ENCODE assay signal across 1 cellular context in genomic region chr6:104969108-104969507, GRCh38.
TF ChIP-seq lines count a peak whose summit lies in the region.

No MANE protein-coding gene starts in this region.

TF ChIP-seq in H1, 55 proteins besides CTCF, POLR2A, EP300 and RAD21:
- TF ChIP-seq SP1 (IDR thresholded peaks at IDR 0.05; ENCODE audit: low read depth, low read length) (0 out of 2 replicates have a peak, but pooled peaks have one; percentile 38), CBX8 (IDR thresholded peaks at IDR 0.05; ENCODE audit: borderline replicate concordance, low read depth, low read length) (no peak), YY1 (IDR thresholded peaks at IDR 0.05; ENCODE audit: low read depth, low read length) (0 out of 2 replicates have a peak, but pooled peaks have one; percentile 22), SIRT6 (IDR thresholded peaks at IDR 0.05; ENCODE audit: low read length) (no peak), SIX5 (IDR thresholded peaks at IDR 0.05; ENCODE audit: low read depth, low read length) (no peak), KDM4A (IDR thresholded peaks at IDR 0.05; ENCODE audit: low read depth, low read length, severe bottlenecking) (no peak), MAFK (IDR thresholded peaks at IDR 0.05; ENCODE audit: low read depth, low read length) (no peak), TAF7 (optimal IDR thresholded peaks at IDR 0.05; ENCODE audit: borderline replicate concordance, low read depth, low read length) (no peak), ASH2L (IDR thresholded peaks at IDR 0.05; ENCODE audit: low read length) (peak; percentile 54), TEAD4 (IDR thresholded peaks at IDR 0.05; ENCODE audit: low read depth, low read length) (peak; percentile 91), CHD1 (IDR thresholded peaks at IDR 0.05; ENCODE audit: low read depth, low read length) (no peak; the same call in 1 of the 2 replicates), BCL11A (IDR thresholded peaks at IDR 0.05; ENCODE audit: low read depth in 2 of 2, low read length in 2 of 2) (no peak), JUND (IDR thresholded peaks at IDR 0.05; ENCODE audit: low read length) (no peak), HDAC2 (IDR thresholded peaks at IDR 0.05; ENCODE audit: borderline replicate concordance in 1 of 2, low read depth in 2 of 2, low read length in 2 of 2) (0 out of 4 replicates have a peak, but pooled peaks of 1 of the 2 experiments have one; percentile 22), MAX (IDR thresholded peaks at IDR 0.05) (no peak), CHD2 (IDR thresholded peaks at IDR 0.05; ENCODE audit: low read length) (no peak)
- TF ChIP-seq, protein P1, sequence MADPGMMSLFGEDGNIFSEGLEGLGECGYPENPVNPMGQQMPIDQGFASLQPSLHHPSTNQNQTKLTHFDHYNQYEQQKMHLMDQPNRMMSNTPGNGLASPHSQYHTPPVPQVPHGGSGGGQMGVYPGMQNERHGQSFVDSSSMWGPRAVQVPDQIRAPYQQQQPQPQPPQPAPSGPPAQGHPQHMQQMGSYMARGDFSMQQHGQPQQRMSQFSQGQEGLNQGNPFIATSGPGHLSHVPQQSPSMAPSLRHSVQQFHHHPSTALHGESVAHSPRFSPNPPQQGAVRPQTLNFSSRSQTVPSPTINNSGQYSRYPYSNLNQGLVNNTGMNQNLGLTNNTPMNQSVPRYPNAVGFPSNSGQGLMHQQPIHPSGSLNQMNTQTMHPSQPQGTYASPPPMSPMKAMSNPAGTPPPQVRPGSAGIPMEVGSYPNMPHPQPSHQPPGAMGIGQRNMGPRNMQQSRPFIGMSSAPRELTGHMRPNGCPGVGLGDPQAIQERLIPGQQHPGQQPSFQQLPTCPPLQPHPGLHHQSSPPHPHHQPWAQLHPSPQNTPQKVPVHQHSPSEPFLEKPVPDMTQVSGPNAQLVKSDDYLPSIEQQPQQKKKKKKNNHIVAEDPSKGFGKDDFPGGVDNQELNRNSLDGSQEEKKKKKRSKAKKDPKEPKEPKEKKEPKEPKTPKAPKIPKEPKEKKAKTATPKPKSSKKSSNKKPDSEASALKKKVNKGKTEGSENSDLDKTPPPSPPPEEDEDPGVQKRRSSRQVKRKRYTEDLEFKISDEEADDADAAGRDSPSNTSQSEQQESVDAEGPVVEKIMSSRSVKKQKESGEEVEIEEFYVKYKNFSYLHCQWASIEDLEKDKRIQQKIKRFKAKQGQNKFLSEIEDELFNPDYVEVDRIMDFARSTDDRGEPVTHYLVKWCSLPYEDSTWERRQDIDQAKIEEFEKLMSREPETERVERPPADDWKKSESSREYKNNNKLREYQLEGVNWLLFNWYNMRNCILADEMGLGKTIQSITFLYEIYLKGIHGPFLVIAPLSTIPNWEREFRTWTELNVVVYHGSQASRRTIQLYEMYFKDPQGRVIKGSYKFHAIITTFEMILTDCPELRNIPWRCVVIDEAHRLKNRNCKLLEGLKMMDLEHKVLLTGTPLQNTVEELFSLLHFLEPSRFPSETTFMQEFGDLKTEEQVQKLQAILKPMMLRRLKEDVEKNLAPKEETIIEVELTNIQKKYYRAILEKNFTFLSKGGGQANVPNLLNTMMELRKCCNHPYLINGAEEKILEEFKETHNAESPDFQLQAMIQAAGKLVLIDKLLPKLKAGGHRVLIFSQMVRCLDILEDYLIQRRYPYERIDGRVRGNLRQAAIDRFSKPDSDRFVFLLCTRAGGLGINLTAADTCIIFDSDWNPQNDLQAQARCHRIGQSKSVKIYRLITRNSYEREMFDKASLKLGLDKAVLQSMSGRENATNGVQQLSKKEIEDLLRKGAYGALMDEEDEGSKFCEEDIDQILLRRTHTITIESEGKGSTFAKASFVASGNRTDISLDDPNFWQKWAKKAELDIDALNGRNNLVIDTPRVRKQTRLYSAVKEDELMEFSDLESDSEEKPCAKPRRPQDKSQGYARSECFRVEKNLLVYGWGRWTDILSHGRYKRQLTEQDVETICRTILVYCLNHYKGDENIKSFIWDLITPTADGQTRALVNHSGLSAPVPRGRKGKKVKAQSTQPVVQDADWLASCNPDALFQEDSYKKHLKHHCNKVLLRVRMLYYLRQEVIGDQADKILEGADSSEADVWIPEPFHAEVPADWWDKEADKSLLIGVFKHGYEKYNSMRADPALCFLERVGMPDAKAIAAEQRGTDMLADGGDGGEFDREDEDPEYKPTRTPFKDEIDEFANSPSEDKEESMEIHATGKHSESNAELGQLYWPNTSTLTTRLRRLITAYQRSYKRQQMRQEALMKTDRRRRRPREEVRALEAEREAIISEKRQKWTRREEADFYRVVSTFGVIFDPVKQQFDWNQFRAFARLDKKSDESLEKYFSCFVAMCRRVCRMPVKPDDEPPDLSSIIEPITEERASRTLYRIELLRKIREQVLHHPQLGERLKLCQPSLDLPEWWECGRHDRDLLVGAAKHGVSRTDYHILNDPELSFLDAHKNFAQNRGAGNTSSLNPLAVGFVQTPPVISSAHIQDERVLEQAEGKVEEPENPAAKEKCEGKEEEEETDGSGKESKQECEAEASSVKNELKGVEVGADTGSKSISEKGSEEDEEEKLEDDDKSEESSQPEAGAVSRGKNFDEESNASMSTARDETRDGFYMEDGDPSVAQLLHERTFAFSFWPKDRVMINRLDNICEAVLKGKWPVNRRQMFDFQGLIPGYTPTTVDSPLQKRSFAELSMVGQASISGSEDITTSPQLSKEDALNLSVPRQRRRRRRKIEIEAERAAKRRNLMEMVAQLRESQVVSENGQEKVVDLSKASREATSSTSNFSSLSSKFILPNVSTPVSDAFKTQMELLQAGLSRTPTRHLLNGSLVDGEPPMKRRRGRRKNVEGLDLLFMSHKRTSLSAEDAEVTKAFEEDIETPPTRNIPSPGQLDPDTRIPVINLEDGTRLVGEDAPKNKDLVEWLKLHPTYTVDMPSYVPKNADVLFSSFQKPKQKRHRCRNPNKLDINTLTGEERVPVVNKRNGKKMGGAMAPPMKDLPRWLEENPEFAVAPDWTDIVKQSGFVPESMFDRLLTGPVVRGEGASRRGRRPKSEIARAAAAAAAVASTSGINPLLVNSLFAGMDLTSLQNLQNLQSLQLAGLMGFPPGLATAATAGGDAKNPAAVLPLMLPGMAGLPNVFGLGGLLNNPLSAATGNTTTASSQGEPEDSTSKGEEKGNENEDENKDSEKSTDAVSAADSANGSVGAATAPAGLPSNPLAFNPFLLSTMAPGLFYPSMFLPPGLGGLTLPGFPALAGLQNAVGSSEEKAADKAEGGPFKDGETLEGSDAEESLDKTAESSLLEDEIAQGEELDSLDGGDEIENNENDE (IDR thresholded peaks at IDR 0.05; ENCODE audit: insufficient replicate concordance, low read length), result no peak
